20 cellular contexts compared by ENCODE assay signal in genomic region chr1:233520510-233521191, GRCh38.
A peak's percentile ranks its signal among the peaks of the same experiment; 100 is the strongest.
DNase-seq lines count a peak whose midpoint lies in the region; ATAC-seq and TF ChIP-seq lines count a peak whose summit lies in the region.
"Had no signal": no experiment of that assay in that cellular context is flagged by ENCODE, and none has a peak within 500 bp of the region (broad histone marks: within the 10 kb centered on the region; RNA-seq: fewer than 3 reads in every experiment).

No MANE protein-coding gene starts in this region.

- TF ChIP-seq CTCF in AG10803 (conservative IDR thresholded peaks at IDR 0.05; ENCODE audit: low read length), result no peak
- TF ChIP-seq CTCF in HEK293 (tag by site-specific recombination; IDR thresholded peaks at IDR 0.05), result no peak
- TF ChIP-seq CTCF in activated CD8-positive, alpha-beta T cell treated with anti-CD3 and anti-CD28 coated beads for 36 hours (IDR thresholded peaks at IDR 0.05), result no peak

- H3K27me3 Mint-ChIP-seq in activated CD8-positive, alpha-beta T cell treated with anti-CD3 and anti-CD28 coated beads for 36 hours, result peaks cover 3% of the 10 kb centered on the region
- H3K27me3 Mint-ChIP-seq: activated B cell treated with CpG ODN at 0.5 μM for 24 hours, B cell, progenitor cell of endocrine pancreas had no signal

- peak; percentile 54 for ATAC-seq in left colon
- no peak for ATAC-seq in HG03442 (IDR thresholded peaks at IDR 0.05; ENCODE audit: unreplicated experiment)
- no peak for ATAC-seq in activated CD8-positive, alpha-beta T cell treated with anti-CD3 and anti-CD28 coated beads for 36 hours
- ATAC-seq: activated T-cell treated with anti-CD3 and anti-CD28 coated beads, Interleukin-2, amount 50 U/mL, for 72 hours; stimulated activated naive B cell treated with anti-CD40 and anti-IgM and Interleukin-4, amounts not matched to agents 10 μg/mL and 1 μg/mL and 100 μg/mL, for 72 hours had no signal

- DNase-seq in AG10803 (ENCODE audit: low read depth) (peak; percentile 1), astrocyte of the hippocampus (ENCODE audit: low read depth, low spot score) (peak; percentile 75), left colon (no peak), NCI-H748 treated with DMSO at 0.1 percent for 48 hours (lab: John Stamatoyannopoulos, UW) (no peak)
- no peak for DNase-seq in activated CD8-positive, alpha-beta memory T cell treated with anti-CD3 and anti-CD28 coated beads, Interleukin-2, amount 50 U/mL, for 48 hours
- DNase-seq in activated CD8-positive, alpha-beta T cell treated with anti-CD3 and anti-CD28 coated beads for 36 hours, result no peak
- DNase-seq: activated B cell treated with CpG ODN at 0.5 μM for 24 hours; activated T-cell treated with anti-CD3 and anti-CD28 coated beads, Interleukin-2, amount 50 U/mL, for 72 hours; aorta; effector CD8-positive, alpha-beta T cell; hippocampal formation; mesenchymal stem cell; NCI-H1048; SHP77; stimulated activated CD4-positive, alpha-beta T cell treated with anti-CD3 and anti-CD28 coated beads, Interleukin-2, amount 100 ng/mL, for 48 hours; stimulated activated naive B cell treated with anti-CD40 and anti-IgM and Interleukin-4, amounts not matched to agents 10 μg/mL and 1 μg/mL and 100 μg/mL, for 72 hours had no signal

- H3K9me3 ChIP-seq in HEK293 (ENCODE audit: control insufficient read depth, insufficient read depth, low read depth, low read length), result no peaks in the 10 kb centered on the region

- H3K27ac ChIP-seq in HEK293 (ENCODE audit: extremely low read depth, low read depth, low read length), result no peak overlapping the region

- no peak overlapping the region for H3K27ac Mint-ChIP-seq in activated CD8-positive, alpha-beta T cell treated with anti-CD3 and anti-CD28 coated beads for 36 hours
- H3K27ac Mint-ChIP-seq: activated B cell treated with CpG ODN at 0.5 μM for 24 hours; activated T-cell treated with anti-CD3 and anti-CD28 coated beads, Interleukin-2, amount 50 U/mL, for 72 hours; B cell; progenitor cell of endocrine pancreas; stimulated activated naive B cell treated with anti-CD40 and anti-IgM and Interleukin-4, amounts not matched to agents 10 μg/mL and 1 μg/mL and 100 μg/mL, for 72 hours had no signal

- CTCF ChIA-PET in HEK293 (lab: Yijun Ruan, JAX), result interaction anchor here (1.1 to 1.3 kb wide), 2 partner anchors 30 to 35 kb away, joined by 3 read pairs; no protein-coding TSS in a partner anchor
- CTCF ChIA-PET in activated CD8-positive, alpha-beta T cell treated with anti-CD3 and anti-CD28 coated beads for 36 hours (lab: Charles Lee), result interaction anchor here (1.2 kb wide), 1 partner anchor 9 kb away, joined by 3 read pairs; no protein-coding TSS in a partner anchor

- intact Hi-C loops in left colon (cut with DNase I, micrococcal nuclease), result no loop called here
- intact Hi-C loops in activated CD8-positive, alpha-beta T cell treated with anti-CD3 and anti-CD28 coated beads for 36 hours (cut with micrococcal nuclease), result no loop called here

- no peaks in the 10 kb centered on the region for H3K36me3 Mint-ChIP-seq in activated CD8-positive, alpha-beta T cell treated with anti-CD3 and anti-CD28 coated beads for 36 hours (ENCODE audit: low read depth)
- H3K36me3 Mint-ChIP-seq: stimulated activated naive B cell treated with anti-CD40 and anti-IgM and Interleukin-4, amounts not matched to agents 10 μg/mL and 1 μg/mL and 100 μg/mL, for 72 hours had no signal

- H3K4me1 Mint-ChIP-seq in activated CD8-positive, alpha-beta T cell treated with anti-CD3 and anti-CD28 coated beads for 36 hours (ENCODE audit: low read depth), result no peaks in the 10 kb centered on the region
- H3K4me1 Mint-ChIP-seq: activated B cell treated with CpG ODN at 0.5 μM for 24 hours had no signal

- H3K4me1 ChIP-seq in HEK293 (ENCODE audit: control insufficient read depth, insufficient read depth, low read length), result no peaks in the 10 kb centered on the region

- no peaks in the 10 kb centered on the region for H3K9me3 Mint-ChIP-seq in activated CD8-positive, alpha-beta T cell treated with anti-CD3 and anti-CD28 coated beads for 36 hours

- no peak overlapping the region for H3K4me3 Mint-ChIP-seq in activated CD8-positive, alpha-beta T cell treated with anti-CD3 and anti-CD28 coated beads for 36 hours
- H3K4me3 Mint-ChIP-seq: activated B cell treated with CpG ODN at 0.5 μM for 24 hours; activated T-cell treated with anti-CD3 and anti-CD28 coated beads, Interleukin-2, amount 50 U/mL, for 72 hours; B cell; stimulated activated naive B cell treated with anti-CD40 and anti-IgM and Interleukin-4, amounts not matched to agents 10 μg/mL and 1 μg/mL and 100 μg/mL, for 72 hours had no signal

- no peak overlapping the region for H3K4me3 ChIP-seq in AG10803 (ENCODE audit: low read length)
- no peak overlapping the region for H3K4me3 ChIP-seq in HEK293 (ENCODE audit: low read depth, low read length)

- no peaks in the 10 kb centered on the region for H3K36me3 ChIP-seq in HEK293 (ENCODE audit: control insufficient read depth in 2 of 2, insufficient read depth in 1 of 2, low read length in 2 of 2)

- POLR2A ChIA-PET in HEK293 (lab: Yijun Ruan, JAX), result no interaction called here
- POLR2A ChIA-PET in activated CD8-positive, alpha-beta T cell treated with anti-CD3 and anti-CD28 coated beads for 36 hours (lab: Charles Lee), result no interaction called here

TF ChIP-seq in HEK293, 187 proteins besides CTCF, POLR2A, EP300 and RAD21:
- TF ChIP-seq KLF1 (tag by site-specific recombination; IDR thresholded peaks at IDR 0.05) (0 out of 2 replicates have a peak, but pooled peaks have one; percentile 36), ZSCAN30 (tag by site-specific recombination; IDR thresholded peaks at IDR 0.05) (no peak), EGR2 (tag by site-specific recombination; IDR thresholded peaks at IDR 0.05; ENCODE audit: low read depth) (0 out of 2 replicates have a peak, but pooled peaks have one; percentile 22), ZFHX2 (tag by site-specific recombination; conservative IDR thresholded peaks at IDR 0.05) (0 out of 2 replicates have a peak, but pooled peaks have one; percentile 36)

Comparison
In these comparisons a context has a peak if more than half of its experiments do, and no peak if none do; other contexts are left out.
1. DNase-seq: peak in AG10803 (single experiment) and astrocyte of the hippocampus (single experiment); none in left colon (0 of 2), activated CD8-positive, alpha-beta memory T cell treated with anti-CD3 and anti-CD28 coated beads, Interleukin-2, amount 50 U/mL, for 48 hours (single experiment), activated CD8-positive, alpha-beta T cell treated with anti-CD3 and anti-CD28 coated beads for 36 hours (single experiment) and NCI-H748 treated with DMSO at 0.1 percent for 48 hours (single experiment).